15 cellular contexts compared by ENCODE assay signal in the genomic region with DNA sequence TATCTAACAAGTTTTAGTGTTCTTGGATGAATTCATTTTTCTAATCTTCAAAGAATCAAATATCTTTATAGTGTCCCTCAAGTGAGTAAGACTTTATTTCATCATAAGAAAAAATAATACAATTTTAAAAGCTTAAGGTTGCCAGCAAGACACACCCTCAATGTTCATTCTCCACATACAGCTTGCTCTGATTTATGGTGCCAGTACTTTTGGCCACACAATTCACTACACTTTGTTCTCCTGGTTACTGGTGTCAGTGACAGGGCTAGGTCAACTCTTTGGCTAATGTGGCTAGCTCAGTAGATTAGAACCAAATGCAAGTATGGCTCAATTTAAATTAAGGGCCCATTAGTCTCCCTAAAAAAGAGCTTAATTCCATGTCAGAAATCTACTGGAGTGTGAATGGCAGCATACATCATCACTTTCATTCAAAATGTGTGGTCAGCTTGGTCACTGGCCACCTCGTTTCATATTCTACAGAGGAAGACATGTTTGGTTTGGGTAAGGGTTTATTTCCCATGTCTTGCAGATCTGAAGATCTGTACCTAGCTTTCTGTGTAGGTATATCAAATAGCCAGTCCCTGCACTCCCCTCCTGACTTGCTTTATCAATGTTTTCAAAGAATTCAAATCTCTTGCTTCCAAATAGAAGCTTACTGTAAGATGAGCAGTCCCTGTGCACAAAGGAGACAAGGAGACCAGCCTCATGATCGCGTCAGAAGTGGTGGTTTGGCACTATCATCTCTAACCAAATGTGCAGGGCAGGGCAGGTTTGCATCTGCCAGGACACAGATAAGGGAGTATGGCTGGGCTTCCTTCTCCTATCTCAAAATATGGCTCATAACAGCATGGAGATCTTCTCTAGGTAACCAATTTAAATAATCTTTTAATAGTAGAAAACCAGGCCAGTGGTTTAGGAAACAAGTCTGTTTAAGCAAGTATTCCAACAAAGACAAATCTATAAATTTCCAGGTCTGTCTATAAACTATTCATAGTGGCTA. TPM values are rescaled to one million over a fixed set of nuclear protein-coding genes. Genes with fewer than 3 reads are reported as not detected.
DNase-seq lines count a peak whose midpoint lies in the region; ATAC-seq and TF ChIP-seq lines count a peak whose summit lies in the region.
"Had no signal": no experiment of that assay in that cellular context is flagged by ENCODE, and none has a peak within 500 bp of the region (broad histone marks: within the 10 kb centered on the region; RNA-seq: fewer than 3 reads in every experiment).

No MANE protein-coding gene starts in this region.

- no peaks in the 10 kb centered on the region for H3K79me1 ChIP-seq in trophoblast cell (ENCODE audit: low read length)

- no CpG with 5 or more reads among the region's 3 CpGs for WGBS in trophoblast cell (ENCODE audit: extremely low coverage, insufficient coverage, insufficient read length)

- H3K27ac Mint-ChIP-seq in brain, result peak overlapping the region in 4 of 5 experiments; percentile 71 to 95 (median 80)
- H3K27ac Mint-ChIP-seq in mesothelial cell of epicardium, result peak overlapping the region; percentile 6

- no peaks in the 10 kb centered on the region; the same call in 1 of the 2 replicates for H3K9me3 ChIP-seq in BE2C
- no peaks in the 10 kb centered on the region for H3K9me3 ChIP-seq in trophoblast cell (ENCODE audit: insufficient read depth, low read depth, low read length)

- H3K27ac ChIP-seq in trophoblast cell (ENCODE audit: low read depth, low read length), result no peak overlapping the region
- H3K27ac ChIP-seq: BLaER1 treated with 17β-estradiol and CSF1 and Interleukin-3, amounts not matched to agents 10 nM and 100 nM had no signal

- H3K9ac ChIP-seq in trophoblast cell (ENCODE audit: low read length), result no peak overlapping the region
- H3K9ac ChIP-seq: BLaER1 treated with 17β-estradiol and CSF1 and Interleukin-3, amounts not matched to agents 10 nM and 100 nM had no signal

- no peak overlapping the region for H2AFZ ChIP-seq in trophoblast cell (ENCODE audit: insufficient read depth, low read length, poor library complexity)

- DNase-seq in BE2C (peak; percentile 35), mesothelial cell of epicardium (ENCODE audit: low spot score in 2 of 2, unreplicated experiment in 2 of 2) (no peak), NCI-H510A (lab: John Stamatoyannopoulos, UW) (no peak), trophoblast cell (no peak)
- peak; percentile 26 for DNase-seq in Jurkat, Clone E6-1 (ENCODE audit: low read depth, low spot score)
- no peak for DNase-seq in activated T-cell treated with anti-CD3 and anti-CD28 coated beads, Interleukin-2, amount 50 U/mL, for 1 hour
- DNase-seq: activated CD4-positive, alpha-beta T cell treated with anti-CD3 and anti-CD28 coated beads for 1 hour; activated T-cell treated with anti-CD3 and anti-CD28 coated beads, Interleukin-2, amount 50 U/mL, for 4 hours; cortex of kidney; HCEC 1CT; kidney; stimulated activated CD4-positive, alpha-beta T cell treated with anti-CD3 and anti-CD28 coated beads, Interleukin-2, amount 100 ng/mL, for 24 hours had no signal

- H4K91ac ChIP-seq in trophoblast cell (ENCODE audit: low read depth, low read length), result no peak overlapping the region

- H2AK5ac ChIP-seq in trophoblast cell (ENCODE audit: low read length), result no peak overlapping the region

- H3K36me3 Mint-ChIP-seq in brain (peaks cover 14% of the 10 kb centered on the region), mesothelial cell of epicardium (no peaks in the 10 kb centered on the region)

- no peak overlapping the region for H3K14ac ChIP-seq in trophoblast cell (ENCODE audit: low read length)

- H4K12ac ChIP-seq in trophoblast cell (ENCODE audit: low read depth, low read length), result no peak overlapping the region

- H3K23ac ChIP-seq in trophoblast cell (ENCODE audit: low read length), result no peak overlapping the region

- H3K27me3 Mint-ChIP-seq in brain (no peaks in the 10 kb centered on the region), mesothelial cell of epicardium (ENCODE audit: low read depth) (no peaks in the 10 kb centered on the region)

- H3K4me3 Mint-ChIP-seq in brain (no peak overlapping the region), mesothelial cell of epicardium (no peak overlapping the region)
- H3K4me3 Mint-ChIP-seq: activated T-cell treated with anti-CD3 and anti-CD28 coated beads, Interleukin-2, amount 50 U/mL, for 4 hours had no signal

- no peak overlapping the region for H3K18ac ChIP-seq in trophoblast cell (ENCODE audit: low read length)

- peaks cover 66% of the 10 kb centered on the region for H3K4me1 Mint-ChIP-seq in brain
- peaks cover 39% of the 10 kb centered on the region for H3K4me1 Mint-ChIP-seq in mesothelial cell of epicardium

- H3K4ac ChIP-seq in trophoblast cell (ENCODE audit: low read depth, low read length), result no peak overlapping the region

- no peak overlapping the region for H2BK5ac ChIP-seq in trophoblast cell (ENCODE audit: low read depth, low read length, poor library complexity)

- no peak overlapping the region for H4K8ac ChIP-seq in trophoblast cell (ENCODE audit: low read depth, low read length)

- no peak for ATAC-seq in GM19467 (IDR thresholded peaks at IDR 0.05; ENCODE audit: unreplicated experiment)
- ATAC-seq: activated T-cell treated with anti-CD3 and anti-CD28 coated beads, Interleukin-2, amount 50 U/mL, for 4 hours had no signal

- H3K27me3 ChIP-seq in BE2C (no peaks in the 10 kb centered on the region), trophoblast cell (ENCODE audit: insufficient read depth, low read length) (no peaks in the 10 kb centered on the region)
- H3K27me3 ChIP-seq: BLaER1 treated with 17β-estradiol and CSF1 and Interleukin-3, amounts not matched to agents 10 nM and 100 nM had no signal

- no peak overlapping the region for H3K4me2 ChIP-seq in trophoblast cell (ENCODE audit: low read length)

- H3K36me3 ChIP-seq in BE2C (no peaks in the 10 kb centered on the region), trophoblast cell (ENCODE audit: control insufficient read depth in 1 of 2, insufficient read depth in 2 of 2, low read length in 2 of 2) (no peaks in the 10 kb centered on the region)

- no peaks in the 10 kb centered on the region for H3K9me3 Mint-ChIP-seq in brain
- H3K9me3 Mint-ChIP-seq in mesothelial cell of epicardium, result no peaks in the 10 kb centered on the region
- H3K9me3 Mint-ChIP-seq: activated T-cell treated with anti-CD3 and anti-CD28 coated beads, Interleukin-2, amount 50 U/mL, for 4 hours had no signal

- no peaks in the 10 kb centered on the region for H3K79me2 ChIP-seq in trophoblast cell (ENCODE audit: control insufficient read depth, insufficient read depth, low read length, poor library complexity)

- no peak overlapping the region for H2BK120ac ChIP-seq in trophoblast cell (ENCODE audit: insufficient read depth, low read length, poor library complexity)

- H3K4me1 ChIP-seq in BE2C (peaks cover 13% of the 10 kb centered on the region; the same call in 1 of the 2 replicates), trophoblast cell (ENCODE audit: control insufficient read depth in 1 of 2, insufficient read depth in 2 of 2, low read length in 2 of 2) (peaks cover 2 to 3% of the 10 kb centered on the region in 2 experiments)

- H3K4me3 ChIP-seq in BE2C (ENCODE audit: low read depth, low read length) (no peak overlapping the region), trophoblast cell (ENCODE audit: low read depth, low read length) (no peak overlapping the region)
- H3K4me3 ChIP-seq in Jurkat, Clone E6-1 (ENCODE audit: low read length), result no peak overlapping the region
- H3K4me3 ChIP-seq: BLaER1 treated with 17β-estradiol and CSF1 and Interleukin-3, amounts not matched to agents 10 nM and 100 nM had no signal

- H2BK12ac ChIP-seq in trophoblast cell (ENCODE audit: low read length), result no peak overlapping the region

- TF ChIP-seq CTCF in BE2C (IDR thresholded peaks at IDR 0.05; ENCODE audit: low read depth, low read length) (no peak), brain (conservative IDR thresholded peaks at IDR 0.05) (no peak), mesothelial cell of epicardium (IDR thresholded peaks at IDR 0.05; ENCODE audit: unreplicated experiment) (no peak)

RNA-seq across cellular contexts. Expression of a gene that starts 31.3 kb away (rescaled TPM):
- polyA plus RNA-seq in BE2C (2012; ENCODE audit: insufficient read depth, insufficient read length, low read depth), result 47.0 TPM
- 27.8 TPM for polyA plus RNA-seq in Jurkat, Clone E6-1 (2012; ENCODE audit: insufficient read depth, insufficient read length)
- 43.0 TPM for polyA plus RNA-seq in brain (ENCODE audit: insufficient read depth, low read depth, low replicate concordance)
- total RNA-seq in mesothelial cell of epicardium, result 75.4 to 89.8 TPM (median 77.3 TPM) in 3 replicates
- 9.2 and 10.2 TPM in 2 replicates for polyA plus RNA-seq in trophoblast cell (2013)

RNA-seq across cellular contexts. Expression of a gene that starts 58.5 kb away (rescaled TPM):
- 1,178 TPM for polyA plus RNA-seq in BE2C (2012; ENCODE audit: insufficient read depth, insufficient read length, low read depth)
- polyA plus RNA-seq in Jurkat, Clone E6-1 (2012; ENCODE audit: insufficient read depth, insufficient read length), result 3,158 TPM
- polyA plus RNA-seq in brain (ENCODE audit: insufficient read depth, low read depth, low replicate concordance), result 885 TPM
- total RNA-seq in mesothelial cell of epicardium, result 1,628 to 1,718 TPM (median 1,717 TPM) in 3 replicates
- polyA plus RNA-seq in trophoblast cell (2013), result 1,595 and 1,657 TPM in 2 replicates

Comparison
In these comparisons a context has a peak if more than half of its experiments do, and no peak if none do; other contexts are left out.
1. DNase-seq: peak in BE2C (single experiment) and Jurkat, Clone E6-1 (single experiment); none in mesothelial cell of epicardium (0 of 2), activated T-cell treated with anti-CD3 and anti-CD28 coated beads, Interleukin-2, amount 50 U/mL, for 1 hour (single experiment), NCI-H510A (single experiment) and trophoblast cell (0 of 2).